Comparison of ENCODE assay signal across 1 cellular context in the genomic region with DNA sequence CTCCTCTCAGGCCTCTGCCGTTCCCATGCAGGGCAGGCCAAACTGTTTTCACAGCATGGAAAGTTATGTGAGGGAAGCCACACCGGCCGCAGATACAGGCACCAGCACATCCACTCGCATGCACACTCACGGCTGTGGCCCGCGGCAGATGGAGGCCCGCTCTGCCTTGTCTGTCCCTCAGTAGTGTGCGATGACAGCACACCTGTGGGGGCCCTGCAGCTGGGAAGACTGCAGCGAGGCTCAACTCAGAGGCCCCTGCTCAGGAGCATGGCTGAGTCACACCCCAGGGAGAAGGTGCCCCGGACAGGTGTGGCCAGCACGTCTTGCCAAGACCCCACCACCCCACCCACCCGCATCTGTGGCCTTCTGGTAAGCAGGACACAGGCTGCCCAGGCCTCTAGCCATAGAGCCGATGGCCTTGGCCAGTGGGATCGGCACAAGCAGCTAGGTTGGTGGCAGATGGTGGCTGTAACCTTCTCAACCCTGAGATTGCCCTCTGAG.
TF ChIP-seq lines count a peak whose summit lies in the region.

No MANE protein-coding gene starts in this region.

TF ChIP-seq in HCT116, 20 proteins besides CTCF, POLR2A, EP300 and RAD21 (continued from another document):
- TF ChIP-seq, protein P1, sequence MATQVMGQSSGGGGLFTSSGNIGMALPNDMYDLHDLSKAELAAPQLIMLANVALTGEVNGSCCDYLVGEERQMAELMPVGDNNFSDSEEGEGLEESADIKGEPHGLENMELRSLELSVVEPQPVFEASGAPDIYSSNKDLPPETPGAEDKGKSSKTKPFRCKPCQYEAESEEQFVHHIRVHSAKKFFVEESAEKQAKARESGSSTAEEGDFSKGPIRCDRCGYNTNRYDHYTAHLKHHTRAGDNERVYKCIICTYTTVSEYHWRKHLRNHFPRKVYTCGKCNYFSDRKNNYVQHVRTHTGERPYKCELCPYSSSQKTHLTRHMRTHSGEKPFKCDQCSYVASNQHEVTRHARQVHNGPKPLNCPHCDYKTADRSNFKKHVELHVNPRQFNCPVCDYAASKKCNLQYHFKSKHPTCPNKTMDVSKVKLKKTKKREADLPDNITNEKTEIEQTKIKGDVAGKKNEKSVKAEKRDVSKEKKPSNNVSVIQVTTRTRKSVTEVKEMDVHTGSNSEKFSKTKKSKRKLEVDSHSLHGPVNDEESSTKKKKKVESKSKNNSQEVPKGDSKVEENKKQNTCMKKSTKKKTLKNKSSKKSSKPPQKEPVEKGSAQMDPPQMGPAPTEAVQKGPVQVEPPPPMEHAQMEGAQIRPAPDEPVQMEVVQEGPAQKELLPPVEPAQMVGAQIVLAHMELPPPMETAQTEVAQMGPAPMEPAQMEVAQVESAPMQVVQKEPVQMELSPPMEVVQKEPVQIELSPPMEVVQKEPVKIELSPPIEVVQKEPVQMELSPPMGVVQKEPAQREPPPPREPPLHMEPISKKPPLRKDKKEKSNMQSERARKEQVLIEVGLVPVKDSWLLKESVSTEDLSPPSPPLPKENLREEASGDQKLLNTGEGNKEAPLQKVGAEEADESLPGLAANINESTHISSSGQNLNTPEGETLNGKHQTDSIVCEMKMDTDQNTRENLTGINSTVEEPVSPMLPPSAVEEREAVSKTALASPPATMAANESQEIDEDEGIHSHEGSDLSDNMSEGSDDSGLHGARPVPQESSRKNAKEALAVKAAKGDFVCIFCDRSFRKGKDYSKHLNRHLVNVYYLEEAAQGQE (IDR thresholded peaks at IDR 0.05; ENCODE audit: low read depth), result no peak
- TF ChIP-seq POLR2AphosphoS5 (IDR thresholded peaks at IDR 0.05; ENCODE audit: low read depth, low read length), result no peak
- no peak for TF ChIP-seq EZH2 (IDR thresholded peaks at IDR 0.05)
- TF ChIP-seq JUND (IDR thresholded peaks at IDR 0.05), result no peak
- no peak for TF ChIP-seq CEBPB (IDR thresholded peaks at IDR 0.05; ENCODE audit: low read depth)
- no peak for TF ChIP-seq EZH2phosphoT487 (IDR thresholded peaks at IDR 0.05; ENCODE audit: borderline replicate concordance)
- TF ChIP-seq ZNF274 (IDR thresholded peaks at IDR 0.05; ENCODE audit: low read depth, low read length), result no peak
- TF ChIP-seq, protein P2, sequence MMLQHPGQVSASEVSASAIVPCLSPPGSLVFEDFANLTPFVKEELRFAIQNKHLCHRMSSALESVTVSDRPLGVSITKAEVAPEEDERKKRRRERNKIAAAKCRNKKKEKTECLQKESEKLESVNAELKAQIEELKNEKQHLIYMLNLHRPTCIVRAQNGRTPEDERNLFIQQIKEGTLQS (IDR thresholded peaks at IDR 0.05), result no peak
- TF ChIP-seq SP1 (IDR thresholded peaks at IDR 0.05; ENCODE audit: low read depth), result no peak
- no peak for TF ChIP-seq EGR1 (IDR thresholded peaks at IDR 0.05; ENCODE audit: low read depth)
- TF ChIP-seq TCF7L2 (IDR thresholded peaks at IDR 0.05; ENCODE audit: borderline replicate concordance, extremely low read depth, insufficient read depth, insufficient read length), result no peak
- no peak for TF ChIP-seq YY1 (IDR thresholded peaks at IDR 0.05; ENCODE audit: extremely low read depth, insufficient replicate concordance, low read depth, low read length)
- no peak for TF ChIP-seq SRF (IDR thresholded peaks at IDR 0.05; ENCODE audit: low read depth)
- TF ChIP-seq, protein P3, sequence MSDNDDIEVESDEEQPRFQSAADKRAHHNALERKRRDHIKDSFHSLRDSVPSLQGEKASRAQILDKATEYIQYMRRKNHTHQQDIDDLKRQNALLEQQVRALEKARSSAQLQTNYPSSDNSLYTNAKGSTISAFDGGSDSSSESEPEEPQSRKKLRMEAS (IDR thresholded peaks at IDR 0.05), result no peak
- TF ChIP-seq SIN3A (IDR thresholded peaks at IDR 0.05; ENCODE audit: low read depth), result no peak
